ENCODE assay signal across 16 cellular contexts in genomic region chr3:138101351-138101940, GRCh38. TPM values are rescaled to one million over a fixed set of nuclear protein-coding genes. Genes with fewer than 3 reads are reported as not detected.
A peak's percentile ranks its signal among the peaks of the same experiment; 100 is the strongest.
DNase-seq lines count a peak whose midpoint lies in the region; ATAC-seq, FAIRE-seq and TF ChIP-seq lines count a peak whose summit lies in the region.
"Not testable (repeated sequence)": the region's sequence is repeated elsewhere in the genome, so short reads cannot be mapped to it uniquely, and the experiment has no call there.
"Had no signal": no experiment of that assay in that cellular context is flagged by ENCODE, and none has a peak within 500 bp of the region (broad histone marks: within the 10 kb centered on the region; RNA-seq: fewer than 3 reads in every experiment).

No MANE protein-coding gene starts in this region.

- not testable (repeated sequence) for H3K4me1 ChIP-seq in PC-3 (ENCODE audit: insufficient read depth, low read length); astrocyte (ENCODE audit: insufficient read depth, low read length); H1 (replicated peaks in 1 of 4; ENCODE audit: control insufficient read depth in 3 of 4, insufficient read depth in 4 of 4, low read length in 3 of 4); hepatocyte (ENCODE audit: insufficient read depth); osteoblast (ENCODE audit: insufficient read depth, low read length)

- H3F3A ChIP-seq in PC-3 (ENCODE audit: low read length, unreplicated experiment), result not testable (repeated sequence)

- not testable (repeated sequence) for H4K20me1 ChIP-seq in PC-3 (ENCODE audit: low read length); H1 (replicated peaks in 1 of 2; ENCODE audit: control insufficient read depth in 1 of 2, insufficient read depth in 2 of 2, low read length in 2 of 2); hepatocyte (ENCODE audit: insufficient read depth, poor library complexity, severe bottlenecking)
- H4K20me1 ChIP-seq in astrocyte (ENCODE audit: insufficient read depth, low read length) (peaks cover 38% of the 10 kb centered on the region), osteoblast (ENCODE audit: insufficient read depth, low read length) (peaks cover 13% of the 10 kb centered on the region)

- not testable (repeated sequence) for H3K4me3 ChIP-seq in AG04450 (ENCODE audit: low read depth, low read length); GM06990 (replicated peaks; ENCODE audit: low read depth, low read length); PC-3 (ENCODE audit: low read length); astrocyte (ENCODE audit: insufficient read depth, low read depth, low read length); H1 (ENCODE audit: extremely low read depth in 1 of 4, insufficient read depth in 2 of 4, low read depth in 3 of 4, low read length in 4 of 4); hepatocyte; osteoblast (ENCODE audit: insufficient read depth, low read length)

- not testable (repeated sequence) for H2BK20ac ChIP-seq in H1 (ENCODE audit: low read length)

- TF ChIP-seq POLR2A in H1 (IDR thresholded peaks at IDR 0.05; ENCODE audit: control extremely low read depth in 1 of 2, low read depth in 2 of 2, low read length in 2 of 2), result not testable (repeated sequence)

- not testable (repeated sequence) for H2BK5ac ChIP-seq in H1 (ENCODE audit: low read depth, low read length)

- H3K79me2 ChIP-seq in PC-3 (ENCODE audit: low read length); H1 (ENCODE audit: control insufficient read depth in 1 of 2, insufficient read depth in 2 of 2, low read length in 2 of 2); hepatocyte: not testable (repeated sequence)
- peaks cover 32% of the 10 kb centered on the region for H3K79me2 ChIP-seq in astrocyte (ENCODE audit: insufficient read depth, low read length)
- H3K79me2 ChIP-seq in osteoblast (ENCODE audit: insufficient read depth, low read length), result peaks cover 33% of the 10 kb centered on the region

- TF ChIP-seq EP300 in H1 (IDR thresholded peaks at IDR 0.05; ENCODE audit: borderline replicate concordance in 1 of 2, low read depth in 2 of 2, low read length in 2 of 2), result not testable (repeated sequence)

- H3K9me3 ChIP-seq in AG04450 (ENCODE audit: control insufficient read depth, insufficient read depth, low read length); PC-3 (ENCODE audit: low read length); astrocyte (ENCODE audit: insufficient read depth, low read depth, low read length); H1 (ENCODE audit: insufficient read depth in 2 of 2, low read depth in 1 of 2, low read length in 1 of 2); hepatocyte (ENCODE audit: low read depth); osteoblast (ENCODE audit: low read depth, low read length): not testable (repeated sequence)

- DNase-seq in AG04450 (ENCODE audit: low read depth, low spot score); GM06990 (ENCODE audit: extremely low read depth, insufficient read length); PC-3; astrocyte (ENCODE audit: low read depth); hepatocyte (ENCODE audit: low spot score); osteoblast (ENCODE audit: insufficient read length, low spot score, missing footprints): not testable (repeated sequence)
- DNase-seq in HT-29 (ENCODE audit: low spot score), result peak; percentile 29
- DNase-seq in H1 (ENCODE audit: low read depth in 1 of 2, low spot score in 2 of 2), result peak in 1 of 2 experiments; percentile 64

- intact Hi-C loops in PC-3 (cut with micrococcal nuclease), result not testable (repeated sequence)

- peak; percentile 33 to 34; a peak in 2 of 4 replicates for TF ChIP-seq RAD21 in H1 (IDR thresholded peaks at IDR 0.05 in 1 of 2, conservative IDR thresholded peaks at IDR 0.05 in 1 of 2; ENCODE audit: low read depth in 2 of 2, low read length in 2 of 2)

- not testable (repeated sequence) for H2AFZ ChIP-seq in PC-3 (ENCODE audit: low read length); astrocyte (ENCODE audit: low read depth, low read length); H1 (ENCODE audit: low read length); hepatocyte; osteoblast (ENCODE audit: low read length)

- not testable (repeated sequence) for H3K4me2 ChIP-seq in PC-3 (ENCODE audit: low read length); astrocyte (ENCODE audit: low read length); H1 (ENCODE audit: insufficient read depth in 1 of 2, low read depth in 2 of 2, low read length in 2 of 2); hepatocyte; osteoblast (ENCODE audit: insufficient read depth, low read length)

- H2BK120ac ChIP-seq in H1 (replicated peaks; ENCODE audit: low read depth, low read length), result not testable (repeated sequence)

- not testable (repeated sequence) for BruUV-seq in PC-3 (replicated peaks; lab: Mats Ljungman, UMichigan)

- POLR2A ChIA-PET in AG04450 (lab: Yijun Ruan, JAX), result interaction anchor here (1.1 to 1.3 kb wide), 2 partner anchors 12 to 19 kb away, joined by 3 read pairs; no protein-coding TSS in a partner anchor
- POLR2A ChIA-PET in PC-3 (lab: Charles Lee; ENCODE audit: unreplicated experiment), result not testable (repeated sequence)
- POLR2A ChIA-PET in H1 (lab: Charles Lee; ENCODE audit: partially characterized antibody), result interaction anchor here (1.7 to 1.9 kb wide), 2 partner anchors 10 to 14 kb away, joined by 4 to 5 read pairs; partner anchors contain the start of gene DZIP1L

- not testable (repeated sequence) for H4K91ac ChIP-seq in H1 (replicated peaks; ENCODE audit: insufficient read length, low read length)

- not testable (repeated sequence) for H3K4me3 Mint-ChIP-seq in astrocyte (ENCODE audit: unreplicated experiment)

- peaks cover 23% of the 10 kb centered on the region for H3K36me3 Mint-ChIP-seq in astrocyte (ENCODE audit: low read depth, unreplicated experiment)

- H3K14ac ChIP-seq in H1 (ENCODE audit: insufficient read length), result not testable (repeated sequence)

- not testable (repeated sequence) for FAIRE-seq in astrocyte (lab: Jason Lieb, UNC); H1 (lab: Jason Lieb, UNC)

- H3K56ac ChIP-seq in H1 (replicated peaks; ENCODE audit: insufficient read length, low read depth, low read length), result not testable (repeated sequence)

- H3K23me2 ChIP-seq in H1 (ENCODE audit: low read depth, low read length), result not testable (repeated sequence)

- H3K9ac ChIP-seq in PC-3 (ENCODE audit: low read length); astrocyte (ENCODE audit: low read length); H1 (replicated peaks in 1 of 4; ENCODE audit: extremely low read depth in 1 of 4, low read depth in 3 of 4, low read length in 3 of 4): not testable (repeated sequence)

- not testable (repeated sequence) for H2AK5ac ChIP-seq in H1 (ENCODE audit: low read depth, low read length)

- not testable (repeated sequence) for H3K27ac ChIP-seq in AG04450 (ENCODE audit: low read depth, low read length); PC-3 (ENCODE audit: low read length); astrocyte (ENCODE audit: low read depth, low read length); H1 (ENCODE audit: low read depth, low read length); hepatocyte; osteoblast (ENCODE audit: low read depth, low read length)

- not testable (repeated sequence) for H2BK12ac ChIP-seq in H1 (ENCODE audit: low read depth, low read length)

- not testable (repeated sequence) for H4K8ac ChIP-seq in H1 (ENCODE audit: extremely low read depth, insufficient read depth, low read length)

- not testable (repeated sequence) for H3K23ac ChIP-seq in H1 (ENCODE audit: insufficient read length)

- H3K4me1 Mint-ChIP-seq in astrocyte (ENCODE audit: low read depth, unreplicated experiment), result not testable (repeated sequence)

- peak; percentile 26; the same call in 1 of the 2 replicates for TF ChIP-seq CTCF in AG04450 (IDR thresholded peaks at IDR 0.05; ENCODE audit: low read depth, low read length)
- peak; percentile 36 for TF ChIP-seq CTCF in GM06990 (IDR thresholded peaks at IDR 0.05; ENCODE audit: insufficient read depth, low read length, poor library complexity, severe bottlenecking)
- TF ChIP-seq CTCF in PC-3 (conservative IDR thresholded peaks at IDR 0.05; ENCODE audit: low read depth, low read length), result peak; percentile 27; the same call in 1 of the 2 replicates
- TF ChIP-seq CTCF in astrocyte (IDR thresholded peaks at IDR 0.05; ENCODE audit: insufficient read depth, low read depth, low read length), result peak; percentile 4
- TF ChIP-seq CTCF in H1 (IDR thresholded peaks at IDR 0.05; ENCODE audit: control extremely low read depth in 1 of 3, insufficient read depth in 1 of 3, low read depth in 1 of 3, low read length in 3 of 3), result peak; percentile 40 to 72 (median 66)
- TF ChIP-seq CTCF in hepatocyte (IDR thresholded peaks at IDR 0.05; ENCODE audit: poor library complexity), result peak; percentile 9
- peak; percentile 24 for TF ChIP-seq CTCF in osteoblast (IDR thresholded peaks at IDR 0.05; ENCODE audit: extremely low read depth, low read depth, low read length)

- not testable (repeated sequence) for H3K9me3 Mint-ChIP-seq in astrocyte (ENCODE audit: unreplicated experiment)

- not testable (repeated sequence) for H2BK15ac ChIP-seq in H1 (ENCODE audit: low read length)

- H3K9me2 ChIP-seq in PC-3 (replicated peaks; ENCODE audit: low read length); hepatocyte (replicated peaks; ENCODE audit: insufficient read depth): not testable (repeated sequence)

- not testable (repeated sequence) for H3K27me3 ChIP-seq in AG04450 (ENCODE audit: control insufficient read depth, insufficient read depth, low read length); GM06990 (replicated peaks; ENCODE audit: control insufficient read depth, insufficient read depth, low read length); PC-3 (ENCODE audit: low read length); astrocyte (ENCODE audit: insufficient read depth, low read length); H1 (replicated peaks in 1 of 4; ENCODE audit: control insufficient read depth in 3 of 4, extremely low read depth in 1 of 4, insufficient read depth in 3 of 4, low read length in 3 of 4); hepatocyte; osteoblast (ENCODE audit: insufficient read depth, low read length)

- not testable (repeated sequence) for H3K36me3 ChIP-seq in GM06990 (ENCODE audit: control insufficient read depth, insufficient read depth, low read length); PC-3 (ENCODE audit: low read depth, low read length); H1 (ENCODE audit: control insufficient read depth in 2 of 4, insufficient read depth in 4 of 4, low read length in 3 of 4); hepatocyte (replicated peaks; ENCODE audit: insufficient read depth, low read depth)
- H3K36me3 ChIP-seq in astrocyte (ENCODE audit: insufficient read depth, low read length) (peaks cover 13% of the 10 kb centered on the region), osteoblast (ENCODE audit: insufficient read depth, low read length) (peaks cover 35% of the 10 kb centered on the region)

- H3K79me1 ChIP-seq in H1 (ENCODE audit: low read depth, low read length), result not testable (repeated sequence)

- not testable (repeated sequence) for H3K18ac ChIP-seq in H1 (ENCODE audit: extremely low read depth, low read length)

- not testable (repeated sequence) for H3K27ac Mint-ChIP-seq in astrocyte (ENCODE audit: unreplicated experiment)

- not testable (repeated sequence) for H3K27me3 Mint-ChIP-seq in astrocyte (ENCODE audit: low read depth, unreplicated experiment)

- WGBS in H1 (ENCODE audit: extremely low coverage in 1 of 2, insufficient coverage in 1 of 2, insufficient read length in 1 of 2, insufficient replicate concordance in 2 of 2, low coverage in 1 of 2, low lambda C conversion rate in 2 of 2, missing lambda C conversion rate in 1 of 2), 2 experiments, result 83% methylated on average over 21 of the region's 22 CpGs; no CpG with 5 or more reads in 1 of the 2 experiments
- 84% methylated on average over 22 of the region's 22 CpGs for WGBS in hepatocyte (ENCODE audit: low lambda C conversion rate, missing lambda C conversion rate)

- not testable (repeated sequence) for H3K4ac ChIP-seq in H1 (replicated peaks; ENCODE audit: insufficient read length, low read depth, low read length)

- CTCF ChIA-PET in AG04450 (lab: Charles Lee) (interaction anchor here (0.5 to 1.5 kb wide), 5 partner anchors 8 to 246 kb away, joined by 3 to 7 read pairs (median 4); no protein-coding TSS in a partner anchor), H1 (lab: Charles Lee; ENCODE audit: partially characterized antibody) (interaction anchor here (1.1 to 9.5 kb wide), 18 partner anchors 9 to 494 kb away, joined by 3 to 85 read pairs (median 8); partner anchors contain the start of genes ARMC8 and DZIP1L)
- CTCF ChIA-PET in PC-3 (lab: Charles Lee), result not testable (repeated sequence)

- H4K5ac ChIP-seq in H1 (ENCODE audit: insufficient read length, low read depth, low read length), result not testable (repeated sequence)

- ATAC-seq in PC-3, result not testable (repeated sequence)

RNA-seq across cellular contexts. Expression of gene DZIP1L, which starts 14.0 kb away (rescaled TPM):
- polyA plus RNA-seq in AG04450 (2011; rRNA removed), result 5.7 and 7.9 TPM in 2 replicates
- polyA minus RNA-seq in AG04450 (2011; rRNA and poly(A)+ RNA removed), result 20.9 and 25.4 TPM in 2 replicates
- not detected in 2 replicates for total RNA-seq in HT-29 (2014; rRNA removed; shearing (Covaris generic))
- 3.8 and 4.9 TPM in 2 replicates for total RNA-seq in PC-3 (2014; rRNA removed)
- total RNA-seq in astrocyte, result 19.0 and 19.8 TPM in 2 replicates
- 6.9 and 8.3 TPM in 2 replicates for total RNA-seq in H1 (2021; fragmentation: NEBNext Ultra II Directional; extraction: Animal tissue kit (Norgen Biotek cat#: 25700))
- polyA plus RNA-seq in H1 (2011; rRNA removed), result 6.5 and 9.0 TPM in 2 replicates
- 8.3 TPM for polyA plus RNA-seq in H1 (2011; cell fraction: cytosol; rRNA removed)
- polyA plus RNA-seq in H1 (2011; cell fraction: nucleus; rRNA removed), result 34.7 TPM
- 5.7 to 6.5 TPM (median 6.2 TPM) in 4 replicates for polyA plus RNA-seq in H1 (2012, experiment 1 of 2)
- 2.5 TPM for polyA plus RNA-seq in H1 (2012, experiment 2 of 2)
- polyA plus RNA-seq in H1 (2013, experiment 1 of 2), result 5.4 TPM
- 3.9 TPM for polyA plus RNA-seq in H1 (2013, experiment 2 of 2)
- 10.0 and 17.4 TPM in 2 replicates for polyA minus RNA-seq in H1 (2011; rRNA and poly(A)+ RNA removed)
- polyA minus RNA-seq in H1 (2011; cell fraction: cytosol; rRNA and poly(A)+ RNA removed), result 11.2 TPM
- 40.5 TPM for polyA minus RNA-seq in H1 (2011; cell fraction: nucleus; rRNA and poly(A)+ RNA removed)
- total RNA-seq in hepatocyte, result 7.5 and 15.7 TPM in 2 replicates
- 4.0 and 12.8 TPM in 2 replicates for polyA plus RNA-seq in hepatocyte
- 32.7 and 42.3 TPM in 2 replicates for total RNA-seq in osteoblast

RNA-seq across cellular contexts. Expression of gene A4GNT, which starts 30.7 kb away (rescaled TPM):
- polyA plus RNA-seq in AG04450 (2011; rRNA removed), result not detected in 2 replicates
- not detected in 2 replicates for polyA minus RNA-seq in AG04450 (2011; rRNA and poly(A)+ RNA removed)
- total RNA-seq in HT-29 (2014; rRNA removed; shearing (Covaris generic)), result not detected in 2 replicates
- not detected in 2 replicates for total RNA-seq in PC-3 (2014; rRNA removed)
- total RNA-seq in astrocyte, result not detected in 2 replicates
- total RNA-seq in H1 (2021; fragmentation: NEBNext Ultra II Directional; extraction: Animal tissue kit (Norgen Biotek cat#: 25700)), result not detected in 2 replicates
- polyA plus RNA-seq in H1 (2011; rRNA removed), result not detected in 2 replicates
- polyA plus RNA-seq in H1 (2011; cell fraction: cytosol; rRNA removed), result not detected
- polyA plus RNA-seq in H1 (2011; cell fraction: nucleus; rRNA removed), result not detected
- polyA plus RNA-seq in H1 (2012, experiment 1 of 2), result not detected in 4 replicates
- not detected for polyA plus RNA-seq in H1 (2012, experiment 2 of 2)
- polyA plus RNA-seq in H1 (2013, experiment 1 of 2), result not detected
- not detected for polyA plus RNA-seq in H1 (2013, experiment 2 of 2)
- polyA minus RNA-seq in H1 (2011; rRNA and poly(A)+ RNA removed), result not detected in 2 replicates
- not detected for polyA minus RNA-seq in H1 (2011; cell fraction: cytosol; rRNA and poly(A)+ RNA removed)
- polyA minus RNA-seq in H1 (2011; cell fraction: nucleus; rRNA and poly(A)+ RNA removed), result not detected
- total RNA-seq in hepatocyte, result 0.16 and 0.67 TPM in 2 replicates
- 0.28 TPM in 1 of 2 replicates, not detected in the other for polyA plus RNA-seq in hepatocyte
- total RNA-seq in osteoblast, result not detected in 2 replicates
- total RNA-seq: Daoy, fibroblast of lung, LHCN-M2, mucosa of gallbladder, right cardiac atrium, spleen had no signal
- polyA plus RNA-seq: A549, CD14-positive monocyte, fibroblast of lung, right cardiac atrium, spleen had no signal

Comparison
In these comparisons a context has a peak if more than half of its experiments do, and no peak if none do; other contexts are left out.
1. CTCF ChIP-seq: peak in every context shown above with its lines; median percentile 66 in H1; 36 in GM06990; 27 in PC-3; 26 in AG04450; 24 in osteoblast; 9 in hepatocyte; 4 in astrocyte.